8 cellular contexts compared by ENCODE assay signal in genomic region chr14:78758333-78758732, GRCh38.
DNase-seq lines count a peak whose midpoint lies in the region; ATAC-seq and TF ChIP-seq lines count a peak whose summit lies in the region.

No MANE protein-coding gene starts in this region.

- H3K27ac ChIP-seq in CD4-positive, alpha-beta T cell (ENCODE audit: low read depth, low read length), result no peak overlapping the region

- CTCF ChIA-PET in CD4-positive, alpha-beta T cell (lab: Charles Lee), result no interaction called here

- POLR2A ChIA-PET in CD4-positive, alpha-beta T cell (lab: Charles Lee), result no interaction called here

- ATAC-seq in HG02610 (IDR thresholded peaks at IDR 0.05; ENCODE audit: unreplicated experiment), result peak; percentile 56
- no peak for ATAC-seq in CD4-positive, alpha-beta T cell (ENCODE audit: poor library complexity)
- no peak for ATAC-seq in HG03095 (IDR thresholded peaks at IDR 0.05; ENCODE audit: unreplicated experiment)

- H3K27ac Mint-ChIP-seq in brain, result no peak overlapping the region
- H3K27ac Mint-ChIP-seq in CD4-positive, alpha-beta T cell, result no peak overlapping the region

- H3K4me3 Mint-ChIP-seq in brain, result no peak overlapping the region
- H3K4me3 Mint-ChIP-seq in CD4-positive, alpha-beta T cell, result no peak overlapping the region

- TF ChIP-seq CTCF in GM12874 (IDR thresholded peaks at IDR 0.05; ENCODE audit: insufficient read depth, low read depth, low read length), result peak; percentile 64
- TF ChIP-seq CTCF in brain (conservative IDR thresholded peaks at IDR 0.05), result peak; percentile 48 to 73
- no peak for TF ChIP-seq CTCF in CD4-positive, alpha-beta T cell (IDR thresholded peaks at IDR 0.05)

- no peaks in the 10 kb centered on the region for H3K9me3 Mint-ChIP-seq in brain
- H3K9me3 Mint-ChIP-seq in CD4-positive, alpha-beta T cell, result peaks cover 2% of the 10 kb centered on the region

- intact Hi-C loops in CD4-positive, alpha-beta T cell (cut with DNase I, micrococcal nuclease), result no loop called here

- H3K4me1 Mint-ChIP-seq in brain, result peaks cover 25% of the 10 kb centered on the region
- no peaks in the 10 kb centered on the region for H3K4me1 Mint-ChIP-seq in CD4-positive, alpha-beta T cell (ENCODE audit: low read depth)

- DNase-seq in NCI-H2107 (lab: John Stamatoyannopoulos, UW) (peak; percentile 40), myocyte (ENCODE audit: low read depth) (peak; percentile 10), activated gamma-delta T cell treated with Interleukin-2 at 50 U/mL for 16 hours (no peak)
- DNase-seq in CD4-positive, alpha-beta T cell, result no peak

- H3K9me3 ChIP-seq in CD4-positive, alpha-beta T cell (ENCODE audit: control insufficient read depth, low read length), result no peaks in the 10 kb centered on the region

- H3K27me3 Mint-ChIP-seq in brain, result no peaks in the 10 kb centered on the region
- H3K27me3 Mint-ChIP-seq in CD4-positive, alpha-beta T cell, result peaks cover 6% of the 10 kb centered on the region

- no peaks in the 10 kb centered on the region for H3K27me3 ChIP-seq in CD4-positive, alpha-beta T cell (ENCODE audit: control insufficient read depth, insufficient read depth, low read length)

- no peaks in the 10 kb centered on the region for H3K36me3 Mint-ChIP-seq in brain
- H3K36me3 Mint-ChIP-seq in CD4-positive, alpha-beta T cell (ENCODE audit: low read depth), result no peaks in the 10 kb centered on the region

Comparison
In these comparisons a context has a peak if more than half of its experiments do, and no peak if none do; other contexts are left out.
1. DNase-seq: peak in NCI-H2107 (single experiment) and myocyte (single experiment); none in CD4-positive, alpha-beta T cell (0 of 10) and activated gamma-delta T cell treated with Interleukin-2 at 50 U/mL for 16 hours (single experiment).